In the genomic region with DNA sequence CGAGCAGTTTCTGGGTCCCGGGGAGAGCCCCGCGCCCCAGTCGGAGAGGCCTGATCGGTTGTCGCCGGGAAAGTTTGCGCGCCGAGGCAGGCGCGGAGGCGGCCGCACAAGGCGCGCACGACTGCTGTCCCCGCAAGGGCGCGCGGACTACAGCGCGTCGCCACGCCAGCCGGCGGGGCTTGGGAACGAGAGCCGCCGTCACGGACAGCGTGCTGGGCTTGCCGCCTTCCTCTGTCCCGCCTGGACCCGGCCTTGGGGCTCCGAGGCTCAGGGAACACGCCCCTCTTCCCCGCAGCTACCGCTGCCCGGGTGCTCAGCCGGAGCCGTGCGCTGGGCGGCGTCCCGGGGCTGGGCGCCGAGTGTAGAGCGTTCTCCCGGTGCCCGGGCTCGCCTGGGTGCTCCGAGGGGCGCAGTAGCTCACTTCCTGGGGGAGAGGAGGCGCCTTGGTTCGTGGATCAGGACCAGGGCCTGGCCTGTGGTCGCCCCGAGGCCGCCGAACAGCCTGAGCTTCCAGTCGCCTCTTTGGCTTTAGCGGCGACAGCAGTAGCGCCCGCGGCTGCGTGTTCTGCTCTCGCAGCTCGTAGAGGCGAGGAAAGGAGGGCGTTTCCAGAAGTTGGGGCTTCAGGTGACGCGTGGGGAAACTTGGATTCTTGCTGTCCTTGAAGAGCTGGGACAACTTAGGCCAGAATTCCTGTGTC, we compare ENCODE assay signal across 8 cellular contexts. TPM values are rescaled to one million over a fixed set of nuclear protein-coding genes. Genes with fewer than 3 reads are reported as not detected.
A peak's percentile ranks its signal among the peaks of the same experiment; 100 is the strongest.
DNase-seq lines count a peak whose midpoint lies in the region; ATAC-seq and TF ChIP-seq lines count a peak whose summit lies in the region.

No MANE protein-coding gene starts in this region.

- TF ChIP-seq CTCF in A673 (conservative IDR thresholded peaks at IDR 0.05; ENCODE audit: low read depth, low read length) (peak; percentile 35; the same call in 1 of the 2 replicates), GM20000 (IDR thresholded peaks at IDR 0.05; ENCODE audit: extremely low read depth, missing control alignments) (no peak), astrocyte of the spinal cord (IDR thresholded peaks at IDR 0.05; ENCODE audit: low read depth, low read length) (peak; percentile 34), psoas muscle (IDR thresholded peaks at IDR 0.05) (peak; percentile 57)

- no peaks in the 10 kb centered on the region for H3K36me3 ChIP-seq in A673 (ENCODE audit: insufficient read depth, low read length, poor library complexity, severe bottlenecking)
- H3K36me3 ChIP-seq in psoas muscle (ENCODE audit: insufficient read depth in 1 of 2, low read depth in 1 of 2), result no peaks in the 10 kb centered on the region

- H3K27me3 ChIP-seq in A673 (replicated peaks; ENCODE audit: insufficient read depth, low read depth, low read length, poor library complexity), result peaks cover 27% of the 10 kb centered on the region
- no peaks in the 10 kb centered on the region for H3K27me3 ChIP-seq in psoas muscle (ENCODE audit: insufficient read depth in 3 of 3, low read length in 2 of 3)

- H3K27ac ChIP-seq in A673 (ENCODE audit: low read depth, low read length, poor library complexity, severe bottlenecking) (no peak overlapping the region), psoas muscle (peak overlapping the region; percentile 94)

- 0% methylated on average over 54 to 74 of the region's 74 CpGs for WGBS in psoas muscle, 3 donors

- CTCF ChIA-PET in A673 (lab: Charles Lee), result no interaction called here

- no peaks in the 10 kb centered on the region for H3K9me3 ChIP-seq in A673 (ENCODE audit: low read depth, low read length, poor library complexity, severe bottlenecking)
- no peaks in the 10 kb centered on the region for H3K9me3 ChIP-seq in psoas muscle

- ATAC-seq in psoas muscle, result peak; percentile 81 to 85 (median 84)
- ATAC-seq in GM19035 (IDR thresholded peaks at IDR 0.05; ENCODE audit: unreplicated experiment), result no peak

- POLR2A ChIA-PET in A673 (lab: Charles Lee; ENCODE audit: low non-redundant PET), result no interaction called here

- H3K4me1 ChIP-seq in A673 (ENCODE audit: insufficient read depth, low read length, poor library complexity, severe bottlenecking) (peaks cover 4% of the 10 kb centered on the region), psoas muscle (peaks cover 23% of the 10 kb centered on the region)

- DNase-seq in A673 (ENCODE audit: low spot score), result peak; percentile 55
- peak; percentile 59 for DNase-seq in GM20000 (ENCODE audit: low spot score)
- peak; percentile 19 for DNase-seq in SK-MEL-5 (ENCODE audit: low read depth, low spot score)
- DNase-seq in astrocyte of the spinal cord (ENCODE audit: low read depth, low spot score), result peak; percentile 54
- peak in 38 of 51 donors; percentile 3 to 75 (median 34) for DNase-seq in hypothalamus (lab: John Stamatoyannopoulos, UW)
- peak; percentile 72 to 86 for DNase-seq in psoas muscle
- no peak for DNase-seq in cerebellar nuclear complex (lab: John Stamatoyannopoulos, UW)

- in situ Hi-C loops in SK-MEL-5 (cut with HindIII; ENCODE audit: low pct_unique_long_range_greater_than_20kb, low sequenced_read_pairs), result no loop called here
- in situ Hi-C loops in astrocyte of the spinal cord (cut with HindIII; ENCODE audit: low sequenced_read_pairs), result no loop called here

- peak overlapping the region; percentile 90 for H3K4me3 ChIP-seq in A673 (ENCODE audit: low read depth, low read length, poor library complexity, severe bottlenecking)
- H3K4me3 ChIP-seq in astrocyte of the spinal cord (ENCODE audit: low read depth, low read length), result peak overlapping the region; percentile 95
- peak overlapping the region; percentile 85 for H3K4me3 ChIP-seq in psoas muscle

- no TSS peak for BruUV-seq in A673 (replicated peaks; lab: Mats Ljungman, UMichigan)

- intact Hi-C loops in A673 (cut with micrococcal nuclease; ENCODE audit: unreplicated experiment) (loop anchor here (2.0 to 10.0 kb wide), 2 partner anchors 143 to 257 kb away; no protein-coding TSS in a partner anchor), psoas muscle (cut with DNase I) (loop anchor here (2.0 to 10.0 kb wide), 7 partner anchors 41 to 351 kb away; no protein-coding TSS in a partner anchor)

RNA-seq across cellular contexts. Expression of gene TLN2, which starts 1.4 kb away (rescaled TPM):
- total RNA-seq in A673 (2021), result 6.4 and 8.0 TPM in 2 replicates
- total RNA-seq in SK-MEL-5 (2014; rRNA removed; shearing (Covaris generic)), result 0.66 and 2.0 TPM in 2 replicates
- polyA plus RNA-seq in SK-MEL-5 (2015; cell fraction: cytosol; rRNA removed), result 1.1 and 1.8 TPM in 2 replicates
- 2.8 and 5.9 TPM in 2 replicates for polyA plus RNA-seq in SK-MEL-5 (2015; cell fraction: nucleus; rRNA removed)
- total RNA-seq in psoas muscle, result 10 to 100 TPM; 22.4 to 46.4 (median 24.9) TPM
- polyA plus RNA-seq in psoas muscle, result 1 to 10 TPM; 5.5 to 8.0 (median 8.0) TPM

Comparison
In these comparisons a context has a peak if more than half of its experiments do, and no peak if none do; other contexts are left out.
1. DNase-seq: peak in A673 (single experiment), GM20000 (single experiment), SK-MEL-5 (single experiment), astrocyte of the spinal cord (single experiment), hypothalamus (38 of 51) and psoas muscle (2 of 2); none in cerebellar nuclear complex (0 of 2).
2. Peak in every context shown above with its lines, with median percentiles within 50 percentile points of each other: H3K4me3 ChIP-seq.